ENCODE assay signal across 15 cellular contexts in the genomic region with DNA sequence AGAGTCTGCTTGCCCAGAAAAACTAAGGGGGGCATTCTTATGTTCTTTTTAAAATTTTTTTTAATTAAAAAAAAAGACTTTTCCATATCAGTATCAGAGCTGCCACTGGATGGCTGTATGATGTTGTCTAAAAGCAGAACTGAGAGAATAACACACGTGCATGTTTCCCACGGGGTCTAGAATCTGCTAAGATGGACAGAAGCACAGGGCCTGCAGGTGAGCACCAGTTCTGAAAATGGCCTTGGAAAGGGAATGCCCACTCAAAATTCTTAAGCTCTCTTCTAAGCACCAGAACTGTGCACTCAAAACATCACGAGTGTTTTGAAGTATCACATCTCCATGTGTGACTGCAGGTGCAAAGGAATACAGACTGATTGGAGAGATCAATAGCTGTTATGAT.
"Had no signal": no experiment of that assay in that cellular context is flagged by ENCODE, and none has a peak within 500 bp of the region (broad histone marks: within the 10 kb centered on the region; RNA-seq: fewer than 3 reads in every experiment).

No MANE protein-coding gene starts in this region.

- H3K36me3 ChIP-seq: gastrocnemius medialis, thoracic aorta had no signal

- DNase-seq: activated CD4-positive, alpha-beta T cell treated with anti-CD3 and anti-CD28 coated beads, Interleukin-2, amount 10 ng/mL, durations not matched to agents 24 days and 14 days; activated CD8-positive, alpha-beta T cell treated with anti-CD3 and anti-CD28 coated beads for 36 hours; activated naive CD4-positive, alpha-beta T cell treated with anti-CD3 and anti-CD28 coated beads for 36 hours; activated T-cell treated with anti-CD3 and anti-CD28 coated beads, Interleukin-2, amount 50 U/mL, for 24 hours; aorta; gastrocnemius medialis; heart right ventricle; kidney glomerular epithelial cell; left ventricle myocardium superior; mucosa of descending colon; naive B cell; psoas muscle; right cardiac atrium had no signal

- ATAC-seq: activated CD8-positive, alpha-beta T cell treated with anti-CD3 and anti-CD28 coated beads for 36 hours; gastrocnemius medialis; heart right ventricle; left ventricle myocardium superior; mucosa of descending colon; psoas muscle; right cardiac atrium had no signal

- H3K4me3 ChIP-seq: coronary artery, gastrocnemius medialis, heart right ventricle, mucosa of descending colon, psoas muscle, thoracic aorta had no signal

- H3K27me3 ChIP-seq: gastrocnemius medialis, heart right ventricle had no signal

- H3K4me1 ChIP-seq: gastrocnemius medialis, heart right ventricle, psoas muscle had no signal

- H3K9me3 ChIP-seq: gastrocnemius medialis, heart right ventricle, mucosa of descending colon, psoas muscle, thoracic aorta had no signal

- H3K27ac ChIP-seq: coronary artery, gastrocnemius medialis, heart right ventricle, psoas muscle, thoracic aorta had no signal
